In genomic region chr20:54668271-54669053, GRCh38 we compare ENCODE assay signal across 10 cellular contexts.
DNase-seq lines count a peak whose midpoint lies in the region; ATAC-seq and TF ChIP-seq lines count a peak whose summit lies in the region.
"Had no signal": no experiment of that assay in that cellular context is flagged by ENCODE, and none has a peak within 500 bp of the region (broad histone marks: within the 10 kb centered on the region; RNA-seq: fewer than 3 reads in every experiment).

No MANE protein-coding gene starts in this region.

- no peak overlapping the region for H3K27ac ChIP-seq in foreskin keratinocyte
- H3K27ac ChIP-seq: BLaER1 treated with 17β-estradiol and CSF1 and Interleukin-3, amounts not matched to agents 10 nM and 100 nM had no signal

- no peaks in the 10 kb centered on the region for H3K4me1 ChIP-seq in foreskin keratinocyte
- H3K4me1 ChIP-seq: BLaER1 treated with 17β-estradiol and CSF1 and Interleukin-3, amounts not matched to agents 10 nM and 100 nM had no signal

- H3K27me3 ChIP-seq in foreskin keratinocyte, result peaks cover 4% of the 10 kb centered on the region
- H3K27me3 ChIP-seq: BLaER1 treated with 17β-estradiol and CSF1 and Interleukin-3, amounts not matched to agents 10 nM and 100 nM had no signal

- peak; percentile 75 for ATAC-seq in GM21381 (IDR thresholded peaks at IDR 0.05; ENCODE audit: unreplicated experiment)
- ATAC-seq in foreskin keratinocyte, result peak; percentile 78

- DNase-seq in NCI-H1092 treated with DMSO at 0.1 percent for 48 hours (lab: John Stamatoyannopoulos, UW) (peak; percentile 18), NCI-H1092 (lab: John Stamatoyannopoulos, UW) (no peak), HPDE6-E6E7 (ENCODE audit: extremely low spot score) (peak; percentile 38), foreskin keratinocyte (peak in 1 of 2 donors; percentile 7), GDM1 (lab: John Stamatoyannopoulos, UW) (no peak)
- DNase-seq in activated CD4-positive, alpha-beta memory T cell treated with anti-CD3 and anti-CD28 coated beads for 36 hours, result peak; percentile 42
- peak; percentile 18 for DNase-seq in stimulated activated CD4-positive, alpha-beta T cell treated with anti-CD3 and anti-CD28 coated beads, Interleukin-4, amount 100 ng/mL, for 24 hours

- peaks cover 5% of the 10 kb centered on the region for H3K4me1 Mint-ChIP-seq in activated CD4-positive, alpha-beta memory T cell treated with anti-CD3 and anti-CD28 coated beads for 36 hours (ENCODE audit: low read depth)

- no peak overlapping the region for H3K27ac Mint-ChIP-seq in activated CD4-positive, alpha-beta memory T cell treated with anti-CD3 and anti-CD28 coated beads for 36 hours
- H3K27ac Mint-ChIP-seq: activated naive CD4-positive, alpha-beta T cell treated with anti-CD3 and anti-CD28 coated beads, Interleukin-2, amount 50 U/mL, for 24 hours had no signal

- CTCF ChIA-PET in activated CD4-positive, alpha-beta memory T cell treated with anti-CD3 and anti-CD28 coated beads for 36 hours (lab: Charles Lee), result interaction anchor here (0.6 to 1.3 kb wide), 10 partner anchors 8 to 1765 kb away, joined by 3 to 5 read pairs (median 3); no protein-coding TSS in a partner anchor

- no peaks in the 10 kb centered on the region for H3K36me3 Mint-ChIP-seq in activated CD4-positive, alpha-beta memory T cell treated with anti-CD3 and anti-CD28 coated beads for 36 hours
- H3K36me3 Mint-ChIP-seq: activated naive CD4-positive, alpha-beta T cell treated with anti-CD3 and anti-CD28 coated beads, Interleukin-2, amount 50 U/mL, for 24 hours had no signal

- POLR2A ChIA-PET in activated CD4-positive, alpha-beta memory T cell treated with anti-CD3 and anti-CD28 coated beads for 36 hours (lab: Charles Lee), result no interaction called here

- intact Hi-C loops in activated CD4-positive, alpha-beta memory T cell treated with anti-CD3 and anti-CD28 coated beads for 36 hours (cut with micrococcal nuclease), result loop anchor here (10.0 kb wide), 1 partner anchor 1676 kb away; no protein-coding TSS in a partner anchor

- no peaks in the 10 kb centered on the region for H3K9me3 Mint-ChIP-seq in activated CD4-positive, alpha-beta memory T cell treated with anti-CD3 and anti-CD28 coated beads for 36 hours
- H3K9me3 Mint-ChIP-seq: activated naive CD4-positive, alpha-beta T cell treated with anti-CD3 and anti-CD28 coated beads, Interleukin-2, amount 50 U/mL, for 24 hours had no signal

- H3K4me3 Mint-ChIP-seq in activated CD4-positive, alpha-beta memory T cell treated with anti-CD3 and anti-CD28 coated beads for 36 hours, result no peak overlapping the region
- H3K4me3 Mint-ChIP-seq: activated naive CD4-positive, alpha-beta T cell treated with anti-CD3 and anti-CD28 coated beads, Interleukin-2, amount 50 U/mL, for 24 hours had no signal

- peaks cover 15% of the 10 kb centered on the region for H3K27me3 Mint-ChIP-seq in activated CD4-positive, alpha-beta memory T cell treated with anti-CD3 and anti-CD28 coated beads for 36 hours

- peak; percentile 69 for TF ChIP-seq CTCF in foreskin keratinocyte (conservative IDR thresholded peaks at IDR 0.05)

Comparison
In these comparisons a context has a peak if more than half of its experiments do, and no peak if none do; other contexts are left out.
1. DNase-seq: peak in NCI-H1092 treated with DMSO at 0.1 percent for 48 hours (single experiment), HPDE6-E6E7 (single experiment), activated CD4-positive, alpha-beta memory T cell treated with anti-CD3 and anti-CD28 coated beads for 36 hours (single experiment) and stimulated activated CD4-positive, alpha-beta T cell treated with anti-CD3 and anti-CD28 coated beads, Interleukin-4, amount 100 ng/mL, for 24 hours (single experiment); none in NCI-H1092 (single experiment) and GDM1 (single experiment).